10 cellular contexts compared by ENCODE assay signal in genomic region chr22:50242406-50242949, GRCh38. TPM values are rescaled to one million over a fixed set of nuclear protein-coding genes. Genes with fewer than 3 reads are reported as not detected.
DNase-seq lines count a peak whose midpoint lies in the region; ATAC-seq, FAIRE-seq and TF ChIP-seq lines count a peak whose summit lies in the region.
"Had no signal": no experiment of that assay in that cellular context is flagged by ENCODE, and none has a peak within 500 bp of the region (broad histone marks: within the 10 kb centered on the region; RNA-seq: fewer than 3 reads in every experiment).

No MANE protein-coding gene starts in this region.

- in situ Hi-C loops in transverse colon (cut with MboI; ENCODE audit: low pct_ligation_motif_present in 1 of 4, low pct_unique_long_range_greater_than_20kb in 1 of 4, low sequenced_read_pairs in 3 of 4): no loop called here

- H3K4me1 ChIP-seq in keratinocyte (ENCODE audit: control insufficient read depth, extremely low read depth, insufficient read depth, low read length): peaks cover 20% of the 10 kb centered on the region
- peaks cover 31 to 50% (median 43%) of the 10 kb centered on the region in 4 donors for H3K4me1 ChIP-seq in transverse colon

- peak overlapping the region; percentile 69 to 95 (median 84) for H3K4me3 ChIP-seq in keratinocyte (ENCODE audit: control insufficient read depth in 2 of 3, extremely low read depth in 1 of 3, insufficient read depth in 2 of 3, low read depth in 1 of 3, low read length in 3 of 3)
- H3K4me3 ChIP-seq in transverse colon: peak overlapping the region in 3 of 4 donors; percentile 66 to 92 (median 86)

- peak overlapping the region; percentile 88 for H3K4me2 ChIP-seq in keratinocyte (ENCODE audit: control insufficient read depth, extremely low read depth, insufficient read depth, low read depth, low read length)

- H3K36me3 Mint-ChIP-seq in activated T-cell treated with anti-CD3 and anti-CD28 coated beads, Interleukin-2, amount 50 U/mL, for 4 hours (ENCODE audit: insufficient read depth): peaks cover 10% of the 10 kb centered on the region
- H3K36me3 Mint-ChIP-seq in activated CD4-positive, alpha-beta memory T cell treated with anti-CD3 and anti-CD28 coated beads, Interleukin-2, amount 10 ng/mL, durations not matched to agents 7 days and 5 days (ENCODE audit: low read depth): peaks cover 17% of the 10 kb centered on the region

- H3K9ac ChIP-seq in keratinocyte (ENCODE audit: control insufficient read depth, extremely low read depth, insufficient read depth, low read length): peak overlapping the region; percentile 34

- TF ChIP-seq POLR2A in transverse colon (IDR thresholded peaks at IDR 0.05): no peak

- peak overlapping the region; percentile 100 for H3K4me3 Mint-ChIP-seq in activated T-cell treated with anti-CD3 and anti-CD28 coated beads, Interleukin-2, amount 50 U/mL, for 4 hours
- H3K4me3 Mint-ChIP-seq in activated CD4-positive, alpha-beta memory T cell treated with anti-CD3 and anti-CD28 coated beads, Interleukin-2, amount 10 ng/mL, durations not matched to agents 7 days and 5 days: peak overlapping the region; percentile 98

- peak overlapping the region; percentile 32 for H3K27ac Mint-ChIP-seq in activated CD4-positive, alpha-beta memory T cell treated with anti-CD3 and anti-CD28 coated beads, Interleukin-2, amount 10 ng/mL, durations not matched to agents 7 days and 5 days

- TF ChIP-seq CTCF in keratinocyte (optimal IDR thresholded peaks at IDR 0.05 in 1 of 3, IDR thresholded peaks at IDR 0.05 in 1 of 3, conservative IDR thresholded peaks at IDR 0.05 in 1 of 3; ENCODE audit: extremely low read depth in 1 of 3, insufficient read depth in 2 of 3, low read length in 3 of 3) (no peak), transverse colon (IDR thresholded peaks at IDR 0.05) (no peak), GM20000 (IDR thresholded peaks at IDR 0.05; ENCODE audit: extremely low read depth, missing control alignments) (no peak)

- no peak for TF ChIP-seq EP300 in transverse colon (IDR thresholded peaks at IDR 0.05; ENCODE audit: low read depth)

- FAIRE-seq in keratinocyte (lab: Jason Lieb, UNC): no peak
- FAIRE-seq: islet of Langerhans, TTC549 had no signal

- H3K9me3 ChIP-seq in keratinocyte (ENCODE audit: control insufficient read depth, low read depth, low read length) (no peaks in the 10 kb centered on the region), transverse colon (no peaks in the 10 kb centered on the region)

- H3K27ac ChIP-seq in keratinocyte (ENCODE audit: control insufficient read depth, insufficient read depth, low read length) (no peak overlapping the region), transverse colon (no peak overlapping the region)

- peaks cover 67% of the 10 kb centered on the region for H3K79me2 ChIP-seq in keratinocyte (ENCODE audit: control insufficient read depth, insufficient read depth, low read length)

- intact Hi-C loops in transverse colon (cut with DNase I; ENCODE audit: low total_unique reads): no loop called here

- POLR2A ChIA-PET in activated CD4-positive, alpha-beta memory T cell treated with anti-CD3 and anti-CD28 coated beads, Interleukin-2, amount 10 ng/mL, durations not matched to agents 7 days and 5 days (lab: Charles Lee): interaction anchor here (0.7 to 2.8 kb wide), 4 partner anchors 8 to 378 kb away, joined by 3 to 17 read pairs (median 6); partner anchors contain the start of gene HDAC10

- dilution Hi-C loops in keratinocyte (cut with MboI; ENCODE audit: extremely low pct_ligation_motif_present, low sequenced_read_pairs): no loop called here

- no peak overlapping the region for H2AFZ ChIP-seq in keratinocyte (ENCODE audit: control insufficient read depth, low read length)

- H3K9me1 ChIP-seq in keratinocyte (ENCODE audit: control insufficient read depth, extremely low read depth, insufficient read depth, low read length): no peaks in the 10 kb centered on the region

- peaks cover 11 to 15% of the 10 kb centered on the region in 2 experiments for H3K36me3 ChIP-seq in keratinocyte (ENCODE audit: control insufficient read depth in 2 of 2, extremely low read depth in 1 of 2, insufficient read depth in 2 of 2, low read length in 2 of 2)
- H3K36me3 ChIP-seq in transverse colon: no peaks in the 10 kb centered on the region

- no peak for ATAC-seq in activated T-cell treated with anti-CD3 and anti-CD28 coated beads, Interleukin-2, amount 50 U/mL, for 4 hours
- no peak for ATAC-seq in GM18907 (IDR thresholded peaks at IDR 0.05; ENCODE audit: unreplicated experiment)

- H3K4me1 Mint-ChIP-seq in activated T-cell treated with anti-CD3 and anti-CD28 coated beads, Interleukin-2, amount 50 U/mL, for 4 hours (ENCODE audit: low read depth): peaks cover 27% of the 10 kb centered on the region
- peaks cover 47% of the 10 kb centered on the region for H3K4me1 Mint-ChIP-seq in activated CD4-positive, alpha-beta memory T cell treated with anti-CD3 and anti-CD28 coated beads, Interleukin-2, amount 10 ng/mL, durations not matched to agents 7 days and 5 days

- no peaks in the 10 kb centered on the region for H3K27me3 Mint-ChIP-seq in activated T-cell treated with anti-CD3 and anti-CD28 coated beads, Interleukin-2, amount 50 U/mL, for 4 hours (ENCODE audit: low read depth)
- no peaks in the 10 kb centered on the region for H3K27me3 Mint-ChIP-seq in activated CD4-positive, alpha-beta memory T cell treated with anti-CD3 and anti-CD28 coated beads, Interleukin-2, amount 10 ng/mL, durations not matched to agents 7 days and 5 days

- 56 to 57% methylated on average over 13 to 14 of the region's 14 CpGs for WGBS in transverse colon (ENCODE audit: low coverage in 1 of 2), 2 donors

- CTCF ChIA-PET in activated CD4-positive, alpha-beta memory T cell treated with anti-CD3 and anti-CD28 coated beads, Interleukin-2, amount 10 ng/mL, durations not matched to agents 7 days and 5 days (lab: Charles Lee): interaction anchor here (0.6 to 2.9 kb wide), 7 partner anchors 9 to 379 kb away, joined by 3 to 25 read pairs (median 6); partner anchors contain the start of gene HDAC10

- no peaks in the 10 kb centered on the region for H3K9me3 Mint-ChIP-seq in activated T-cell treated with anti-CD3 and anti-CD28 coated beads, Interleukin-2, amount 50 U/mL, for 4 hours
- H3K9me3 Mint-ChIP-seq in activated CD4-positive, alpha-beta memory T cell treated with anti-CD3 and anti-CD28 coated beads, Interleukin-2, amount 10 ng/mL, durations not matched to agents 7 days and 5 days: no peaks in the 10 kb centered on the region

- DNase-seq in activated T-cell treated with anti-CD3 and anti-CD28 coated beads, Interleukin-2, amount 50 U/mL, for 4 hours: no peak
- DNase-seq in activated T-cell treated with anti-CD3 and anti-CD28 coated beads for 4 hours (no peak), keratinocyte (ENCODE audit: low read depth, low spot score) (no peak), transverse colon (no peak), GM20000 (ENCODE audit: low spot score) (no peak)
- DNase-seq in activated CD4-positive, alpha-beta memory T cell treated with anti-CD3 and anti-CD28 coated beads, Interleukin-2, amount 10 ng/mL, durations not matched to agents 7 days and 5 days: no peak
- no peak for DNase-seq in activated effector memory CD4-positive, alpha-beta T cell treated with Interleukin-2 at 50 U/mL for 16 hours

- peaks cover 7% of the 10 kb centered on the region for H4K20me1 ChIP-seq in keratinocyte (ENCODE audit: control insufficient read depth, extremely low read depth, insufficient read depth, low read length)

- H3K27me3 ChIP-seq in keratinocyte (ENCODE audit: control insufficient read depth, extremely low read depth, insufficient read depth, low read length): no peaks in the 10 kb centered on the region
- H3K27me3 ChIP-seq in transverse colon: no peaks in the 10 kb centered on the region

RNA-seq across cellular contexts. Expression of gene TUBGCP6, which starts 2.3 kb away (rescaled TPM):
- total RNA-seq in activated T-cell treated with anti-CD3 and anti-CD28 coated beads, Interleukin-2, amount 50 U/mL, for 4 hours: 10 to 100 TPM; 44.5 to 50.6 (median 48.3) TPM
- total RNA-seq in activated CD4-positive, alpha-beta memory T cell treated with anti-CD3 and anti-CD28 coated beads, Interleukin-2, amount 10 ng/mL, durations not matched to agents 7 days and 5 days: 10 to 100 TPM; 50.6 to 53.9 TPM
- polyA plus RNA-seq in keratinocyte: 10.1 to 19.0 TPM (median 11.6 TPM) in 3 replicates
- polyA plus RNA-seq in keratinocyte (2011; ENCODE audit: low read depth): 33.6 TPM
- 2.6 and 5.4 TPM in 2 replicates for polyA plus RNA-seq in keratinocyte (2011; cell fraction: cytosol; rRNA removed)
- 70.9 and 85.2 TPM in 2 replicates for polyA plus RNA-seq in keratinocyte (2011; cell fraction: nucleus; rRNA removed)
- polyA plus RNA-seq in keratinocyte (2012; ENCODE audit: low replicate concordance): 14.1 and 15.8 TPM in 2 replicates
- 13.7 to 24.3 TPM (median 21.4 TPM) in 3 replicates for polyA minus RNA-seq in keratinocyte
- polyA minus RNA-seq in keratinocyte (2011; cell fraction: cytosol; rRNA and poly(A)+ RNA removed): 19.2 TPM
- 39.8 and 40.1 TPM in 2 replicates for polyA minus RNA-seq in keratinocyte (2011; cell fraction: nucleus; rRNA and poly(A)+ RNA removed)
- total RNA-seq in transverse colon: 100 to 1,000 TPM in 1 of 4 donors, 10 to 100 TPM in 3; 43.8 to 110 (median 73.1) TPM

RNA-seq across cellular contexts. Expression of gene HDAC10, which starts 8.6 kb away (rescaled TPM):
- 10 to 100 TPM; 45.1 to 50.6 (median 48.2) TPM for total RNA-seq in activated T-cell treated with anti-CD3 and anti-CD28 coated beads, Interleukin-2, amount 50 U/mL, for 4 hours
- total RNA-seq in activated CD4-positive, alpha-beta memory T cell treated with anti-CD3 and anti-CD28 coated beads, Interleukin-2, amount 10 ng/mL, durations not matched to agents 7 days and 5 days: 10 to 100 TPM; 83.7 to 90.0 TPM
- polyA plus RNA-seq in keratinocyte: 4.7 to 12.4 TPM (median 8.2 TPM) in 3 replicates
- 5.6 TPM for polyA plus RNA-seq in keratinocyte (2011; ENCODE audit: low read depth)
- 0.89 and 2.7 TPM in 2 replicates for polyA plus RNA-seq in keratinocyte (2011; cell fraction: cytosol; rRNA removed)
- 43.4 and 61.6 TPM in 2 replicates for polyA plus RNA-seq in keratinocyte (2011; cell fraction: nucleus; rRNA removed)
- 11.5 and 12.6 TPM in 2 replicates for polyA plus RNA-seq in keratinocyte (2012; ENCODE audit: low replicate concordance)
- 5.8 to 12.8 TPM (median 6.0 TPM) in 3 replicates for polyA minus RNA-seq in keratinocyte
- polyA minus RNA-seq in keratinocyte (2011; cell fraction: cytosol; rRNA and poly(A)+ RNA removed): 5.2 TPM
- 17.1 and 18.4 TPM in 2 replicates for polyA minus RNA-seq in keratinocyte (2011; cell fraction: nucleus; rRNA and poly(A)+ RNA removed)
- 100 to 1,000 TPM in 2 of 4 donors, 10 to 100 TPM in 2; 66.8 to 618 (median 142) TPM for total RNA-seq in transverse colon

RNA-seq across cellular contexts. Expression of gene MAPK12, which starts 19.0 kb away (rescaled TPM):
- 1 to 10 TPM; 3.3 to 4.3 (median 3.9) TPM for total RNA-seq in activated T-cell treated with anti-CD3 and anti-CD28 coated beads, Interleukin-2, amount 50 U/mL, for 4 hours
- 1 to 10 TPM; 4.8 to 5.8 TPM for total RNA-seq in activated CD4-positive, alpha-beta memory T cell treated with anti-CD3 and anti-CD28 coated beads, Interleukin-2, amount 10 ng/mL, durations not matched to agents 7 days and 5 days
- 10.1 to 17.9 TPM (median 11.1 TPM) in 3 replicates for polyA plus RNA-seq in keratinocyte
- 5.9 TPM for polyA plus RNA-seq in keratinocyte (2011; ENCODE audit: low read depth)
- polyA plus RNA-seq in keratinocyte (2011; cell fraction: cytosol; rRNA removed): 6.1 and 11.8 TPM in 2 replicates
- 41.3 and 53.1 TPM in 2 replicates for polyA plus RNA-seq in keratinocyte (2011; cell fraction: nucleus; rRNA removed)
- 4.9 and 11.0 TPM in 2 replicates for polyA plus RNA-seq in keratinocyte (2012; ENCODE audit: low replicate concordance)
- polyA minus RNA-seq in keratinocyte: 10.4 to 14.4 TPM (median 13.0 TPM) in 3 replicates
- polyA minus RNA-seq in keratinocyte (2011; cell fraction: cytosol; rRNA and poly(A)+ RNA removed): 17.8 TPM
- 16.7 and 19.8 TPM in 2 replicates for polyA minus RNA-seq in keratinocyte (2011; cell fraction: nucleus; rRNA and poly(A)+ RNA removed)
- total RNA-seq in transverse colon: 1 to 10 TPM; 1.1 to 9.4 (median 3.3) TPM

RNA-seq across cellular contexts. Expression of gene MAPK11, which starts 27.7 kb away (rescaled TPM):
- 10 to 100 TPM in 1 of 3 donors, 1 to 10 TPM in 2; 9.4 to 10.1 (median 9.8) TPM for total RNA-seq in activated T-cell treated with anti-CD3 and anti-CD28 coated beads, Interleukin-2, amount 50 U/mL, for 4 hours
- total RNA-seq in activated CD4-positive, alpha-beta memory T cell treated with anti-CD3 and anti-CD28 coated beads, Interleukin-2, amount 10 ng/mL, durations not matched to agents 7 days and 5 days: 10 to 100 TPM; 13.4 to 14.2 TPM
- polyA plus RNA-seq in keratinocyte: 3.4 to 12.6 TPM (median 4.6 TPM) in 3 replicates
- 2.1 TPM for polyA plus RNA-seq in keratinocyte (2011; ENCODE audit: low read depth)
- polyA plus RNA-seq in keratinocyte (2011; cell fraction: cytosol; rRNA removed): 4.8 and 9.8 TPM in 2 replicates
- 17.4 and 26.6 TPM in 2 replicates for polyA plus RNA-seq in keratinocyte (2011; cell fraction: nucleus; rRNA removed)
- polyA plus RNA-seq in keratinocyte (2012; ENCODE audit: low replicate concordance): 4.3 and 6.8 TPM in 2 replicates
- polyA minus RNA-seq in keratinocyte: 6.5 to 11.9 TPM (median 11.8 TPM) in 3 replicates
- polyA minus RNA-seq in keratinocyte (2011; cell fraction: cytosol; rRNA and poly(A)+ RNA removed): 13.4 TPM
- 8.3 and 9.3 TPM in 2 replicates for polyA minus RNA-seq in keratinocyte (2011; cell fraction: nucleus; rRNA and poly(A)+ RNA removed)
- 1 to 10 TPM; 1.6 to 6.4 (median 2.7) TPM for total RNA-seq in transverse colon

RNA-seq across cellular contexts. Expression of gene SELENOO, which starts 41.7 kb away (rescaled TPM):
- total RNA-seq in activated T-cell treated with anti-CD3 and anti-CD28 coated beads, Interleukin-2, amount 50 U/mL, for 4 hours: 10 to 100 TPM; 24.4 to 27.9 (median 26.9) TPM
- 10 to 100 TPM; 21.5 TPM for total RNA-seq in activated CD4-positive, alpha-beta memory T cell treated with anti-CD3 and anti-CD28 coated beads, Interleukin-2, amount 10 ng/mL, durations not matched to agents 7 days and 5 days
- polyA plus RNA-seq in keratinocyte: 14.4 to 32.1 TPM (median 22.0 TPM) in 3 replicates
- 7.1 TPM for polyA plus RNA-seq in keratinocyte (2011; ENCODE audit: low read depth)
- polyA plus RNA-seq in keratinocyte (2011; cell fraction: cytosol; rRNA removed): 10.5 and 27.6 TPM in 2 replicates
- 43.3 and 54.8 TPM in 2 replicates for polyA plus RNA-seq in keratinocyte (2011; cell fraction: nucleus; rRNA removed)
- 18.9 and 29.1 TPM in 2 replicates for polyA plus RNA-seq in keratinocyte (2012; ENCODE audit: low replicate concordance)
- 13.9 to 25.9 TPM (median 16.6 TPM) in 3 replicates for polyA minus RNA-seq in keratinocyte
- 51.8 TPM for polyA minus RNA-seq in keratinocyte (2011; cell fraction: cytosol; rRNA and poly(A)+ RNA removed)
- 29.0 and 29.5 TPM in 2 replicates for polyA minus RNA-seq in keratinocyte (2011; cell fraction: nucleus; rRNA and poly(A)+ RNA removed)
- total RNA-seq in transverse colon: 10 to 100 TPM; 27.3 to 91.3 (median 35.1) TPM
